17 cellular contexts compared by ENCODE assay signal in the genomic region with DNA sequence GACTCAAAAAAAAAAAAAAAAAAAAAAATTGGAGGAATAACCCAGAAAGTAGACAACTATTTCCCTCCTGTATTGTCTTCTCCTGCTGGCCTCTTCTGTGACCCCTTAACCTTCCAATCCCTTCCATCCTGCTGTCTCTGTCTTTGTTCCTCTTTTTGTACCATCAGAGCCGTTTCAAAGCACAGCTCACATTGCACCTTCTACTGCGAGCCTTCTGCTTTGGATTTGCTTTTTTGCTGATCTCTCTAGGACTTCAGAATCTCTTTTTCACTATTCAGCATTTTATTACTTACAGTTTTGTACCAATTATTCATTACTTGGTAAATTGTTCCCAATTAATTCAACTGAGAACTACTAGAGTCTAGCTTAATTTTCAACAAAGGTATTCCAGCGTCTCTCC.
A peak's percentile ranks its signal among the peaks of the same experiment; 100 is the strongest.
DNase-seq lines count a peak whose midpoint lies in the region; ATAC-seq and TF ChIP-seq lines count a peak whose summit lies in the region.
"Had no signal": no experiment of that assay in that cellular context is flagged by ENCODE, and none has a peak within 500 bp of the region (broad histone marks: within the 10 kb centered on the region; RNA-seq: fewer than 3 reads in every experiment).

No MANE protein-coding gene starts in this region.

- H3K9me3 Mint-ChIP-seq in nephron progenitor cell = peaks cover 17% of the 10 kb centered on the region

- H3K4me3 ChIP-seq in trophoblast cell (ENCODE audit: low read depth, low read length) = no peak overlapping the region

- H3K4me3 Mint-ChIP-seq in nephron progenitor cell = no peak overlapping the region
- H3K4me3 Mint-ChIP-seq: activated naive CD4-positive, alpha-beta T cell treated with anti-CD3 and anti-CD28 coated beads, Interleukin-2, amount 50 U/mL, for 24 hours; T-helper 1 cell treated with Interleukin-12 subunit alpha and Interleukin-12 subunit beta and Interleukin-4 antibody, amounts not matched to agents 30 μg/mL and 1 μg/mL, for 36 hours had no signal

- peaks cover 9% of the 10 kb centered on the region for H3K27me3 Mint-ChIP-seq in nephron progenitor cell (ENCODE audit: low read depth, poor library complexity)
- H3K27me3 Mint-ChIP-seq: activated naive CD4-positive, alpha-beta T cell treated with anti-CD3 and anti-CD28 coated beads, Interleukin-2, amount 50 U/mL, for 24 hours had no signal

- H3K27me3 ChIP-seq in trophoblast cell (ENCODE audit: insufficient read depth, low read length) = no peaks in the 10 kb centered on the region

- no peak overlapping the region for H2BK12ac ChIP-seq in trophoblast cell (ENCODE audit: low read length)

- no peak overlapping the region for H2AFZ ChIP-seq in trophoblast cell (ENCODE audit: insufficient read depth, low read length, poor library complexity)

- no peak for TF ChIP-seq CTCF in nephron progenitor cell (IDR thresholded peaks at IDR 0.05)

- H3K4me1 Mint-ChIP-seq in nephron progenitor cell = peaks cover 55% of the 10 kb centered on the region
- H3K4me1 Mint-ChIP-seq: activated naive CD4-positive, alpha-beta T cell treated with anti-CD3 and anti-CD28 coated beads, Interleukin-2, amount 50 U/mL, for 24 hours had no signal

- H2BK120ac ChIP-seq in trophoblast cell (ENCODE audit: insufficient read depth, low read length, poor library complexity) = no peak overlapping the region

- no peak overlapping the region for H4K8ac ChIP-seq in trophoblast cell (ENCODE audit: low read depth, low read length)

- H2AK5ac ChIP-seq in trophoblast cell (ENCODE audit: low read length) = no peak overlapping the region

- ATAC-seq in HG03432 (IDR thresholded peaks at IDR 0.05; ENCODE audit: unreplicated experiment) = peak; percentile 61
- ATAC-seq in GM21390 (IDR thresholded peaks at IDR 0.05; ENCODE audit: unreplicated experiment) = no peak
- ATAC-seq: esophagus mucosa had no signal

- no peaks in the 10 kb centered on the region for H3K36me3 ChIP-seq in trophoblast cell (ENCODE audit: control insufficient read depth in 1 of 2, insufficient read depth in 2 of 2, low read length in 2 of 2)

- no CpG with 5 or more reads among the region's 3 CpGs for WGBS in trophoblast cell (ENCODE audit: extremely low coverage, insufficient coverage, insufficient read length)

- no peak overlapping the region for H3K4me2 ChIP-seq in trophoblast cell (ENCODE audit: low read length)

- peaks cover 2 to 6% of the 10 kb centered on the region in 2 experiments for H3K4me1 ChIP-seq in trophoblast cell (ENCODE audit: control insufficient read depth in 1 of 2, insufficient read depth in 2 of 2, low read length in 2 of 2)

- H4K12ac ChIP-seq in trophoblast cell (ENCODE audit: low read depth, low read length) = no peak overlapping the region

- DNase-seq in CD1c-positive myeloid dendritic cell (ENCODE audit: extremely low spot score) (peak; percentile 26), RPMI8226 (peak; percentile 87), nephron progenitor cell (no peak), NCI-H69 (lab: John Stamatoyannopoulos, UW) (no peak), DMS 273 (lab: John Stamatoyannopoulos, UW; ENCODE audit: unreplicated experiment) (no peak), trophoblast cell (no peak)
- DNase-seq: activated CD4-positive, alpha-beta T cell treated with anti-CD3 and anti-CD28 coated beads for 4 hours; NCI-H2029 treated with DMSO at 0.1 percent for 48 hours; NCI-H526 treated with DMSO at 0.1 percent for 48 hours; occipital lobe; stimulated activated naive CD4-positive, alpha-beta T cell treated with Interleukin-2 at 50 U/mL for 16 hours had no signal

- no peak overlapping the region for H3K27ac ChIP-seq in trophoblast cell (ENCODE audit: low read depth, low read length)
- H3K27ac ChIP-seq: RWPE1 had no signal

- H2BK5ac ChIP-seq in trophoblast cell (ENCODE audit: low read depth, low read length, poor library complexity) = no peak overlapping the region

- no peak overlapping the region for H3K14ac ChIP-seq in trophoblast cell (ENCODE audit: low read length)

- H3K9me3 ChIP-seq in trophoblast cell (ENCODE audit: insufficient read depth, low read depth, low read length) = no peaks in the 10 kb centered on the region

- no peak overlapping the region for H3K4ac ChIP-seq in trophoblast cell (ENCODE audit: low read depth, low read length)

- no peak overlapping the region for H3K9ac ChIP-seq in trophoblast cell (ENCODE audit: low read length)

- no peaks in the 10 kb centered on the region for H3K79me2 ChIP-seq in trophoblast cell (ENCODE audit: control insufficient read depth, insufficient read depth, low read length, poor library complexity)

- H3K18ac ChIP-seq in trophoblast cell (ENCODE audit: low read length) = no peak overlapping the region

- H3K27ac Mint-ChIP-seq in nephron progenitor cell = peak overlapping the region; percentile 69
- H3K27ac Mint-ChIP-seq: activated naive CD4-positive, alpha-beta T cell treated with anti-CD3 and anti-CD28 coated beads, Interleukin-2, amount 50 U/mL, for 24 hours; T-helper 1 cell treated with Interleukin-12 subunit alpha and Interleukin-12 subunit beta and Interleukin-4 antibody, amounts not matched to agents 30 μg/mL and 1 μg/mL, for 36 hours had no signal

- H3K79me1 ChIP-seq in trophoblast cell (ENCODE audit: low read length) = peaks cover 4% of the 10 kb centered on the region

- H3K36me3 Mint-ChIP-seq in nephron progenitor cell (ENCODE audit: low read depth) = peaks cover 20% of the 10 kb centered on the region
- H3K36me3 Mint-ChIP-seq: activated naive CD4-positive, alpha-beta T cell treated with anti-CD3 and anti-CD28 coated beads, Interleukin-2, amount 50 U/mL, for 24 hours had no signal

- no peak overlapping the region for H3K23ac ChIP-seq in trophoblast cell (ENCODE audit: low read length)

- H4K91ac ChIP-seq in trophoblast cell (ENCODE audit: low read depth, low read length) = no peak overlapping the region

Comparison
In these comparisons a context has a peak if more than half of its experiments do, and no peak if none do; other contexts are left out.
1. DNase-seq: peak in CD1c-positive myeloid dendritic cell (single experiment) and RPMI8226 (single experiment); none in nephron progenitor cell (single experiment), NCI-H69 (single experiment), DMS 273 (single experiment) and trophoblast cell (0 of 2).